In genomic region chr7:157077986-157078644, GRCh38 we compare ENCODE assay signal across 10 cellular contexts.
DNase-seq lines count a peak whose midpoint lies in the region; ATAC-seq and TF ChIP-seq lines count a peak whose summit lies in the region.
"Had no signal": no experiment of that assay in that cellular context is flagged by ENCODE, and none has a peak within 500 bp of the region (broad histone marks: within the 10 kb centered on the region; RNA-seq: fewer than 3 reads in every experiment).

No MANE protein-coding gene starts in this region.

- 13% methylated on average over 42 of the region's 44 CpGs for WGBS in SK-N-SH (ENCODE audit: low lambda C conversion rate)

- no peaks in the 10 kb centered on the region for H3K4me1 Mint-ChIP-seq in stimulated activated effector memory CD8-positive, alpha-beta T cell treated with anti-CD3 and anti-CD28 coated beads, Interleukin-12 subunit alpha, Interleukin-12 subunit beta, amount 100 ng/mL, for 72 hours
- H3K4me1 Mint-ChIP-seq: activated B cell treated with CpG ODN at 0.5 μM for 24 hours had no signal

- BruUV-seq in A673 (replicated peaks; lab: Mats Ljungman, UMichigan): no TSS peak

- intact Hi-C loops in A673 (cut with micrococcal nuclease; ENCODE audit: unreplicated experiment): no loop called here

- no peak for TF ChIP-seq EP300 in SK-N-SH (IDR thresholded peaks at IDR 0.05; ENCODE audit: borderline replicate concordance in 1 of 2, low read depth in 1 of 2, low read length in 1 of 2)

- DNase-seq in EH (ENCODE audit: low read depth) (peak; percentile 8), SK-N-SH (peak; percentile 55), foreskin keratinocyte (no peak), G401 (ENCODE audit: low spot score) (no peak), A673 (ENCODE audit: low spot score) (no peak)
- DNase-seq in stimulated activated effector memory CD8-positive, alpha-beta T cell treated with anti-CD3 and anti-CD28 coated beads, Interleukin-12 subunit alpha, Interleukin-12 subunit beta, amount 100 ng/mL, for 72 hours (ENCODE audit: low spot score in 2 of 2): no peak
- DNase-seq: activated B cell treated with CpG ODN at 0.5 μM for 24 hours, Caco-2 had no signal

- H3K4me3 Mint-ChIP-seq in stimulated activated effector memory CD8-positive, alpha-beta T cell treated with anti-CD3 and anti-CD28 coated beads, Interleukin-12 subunit alpha, Interleukin-12 subunit beta, amount 100 ng/mL, for 72 hours: no peak overlapping the region
- H3K4me3 Mint-ChIP-seq: activated B cell treated with CpG ODN at 0.5 μM for 24 hours had no signal

- H3K27me3 ChIP-seq in SK-N-SH (ENCODE audit: insufficient read depth) (peaks cover 67% of the 10 kb centered on the region), foreskin keratinocyte (peaks cover 22% of the 10 kb centered on the region), parathyroid adenoma (ENCODE audit: control insufficient read depth, insufficient read depth, low read length) (no peaks in the 10 kb centered on the region), A673 (replicated peaks; ENCODE audit: insufficient read depth, low read depth, low read length, poor library complexity) (peaks cover 69% of the 10 kb centered on the region)

- H3K36me3 Mint-ChIP-seq in stimulated activated effector memory CD8-positive, alpha-beta T cell treated with anti-CD3 and anti-CD28 coated beads, Interleukin-12 subunit alpha, Interleukin-12 subunit beta, amount 100 ng/mL, for 72 hours: no peaks in the 10 kb centered on the region

- POLR2A ChIA-PET in SK-N-SH (lab: Yijun Ruan, JAX) (no interaction called here), A673 (lab: Charles Lee; ENCODE audit: low non-redundant PET) (no interaction called here)

- H3K9me3 ChIP-seq in SK-N-SH (no peaks in the 10 kb centered on the region), parathyroid adenoma (ENCODE audit: control insufficient read depth, low read length) (peaks cover 2% of the 10 kb centered on the region), A673 (ENCODE audit: low read depth, low read length, poor library complexity, severe bottlenecking) (no peaks in the 10 kb centered on the region)
- H3K9me3 ChIP-seq: Caco-2 had no signal

- H3K4me3 ChIP-seq in SK-N-SH (ENCODE audit: low read depth in 2 of 2, low read length in 1 of 2) (peak overlapping the region in 1 of 2 experiments; percentile 21; a peak in 2 of 4 replicates), parathyroid adenoma (ENCODE audit: low read depth, low read length) (no peak overlapping the region), A673 (ENCODE audit: low read depth, low read length, poor library complexity, severe bottlenecking) (no peak overlapping the region)

- no peak overlapping the region for H3K27ac Mint-ChIP-seq in stimulated activated effector memory CD8-positive, alpha-beta T cell treated with anti-CD3 and anti-CD28 coated beads, Interleukin-12 subunit alpha, Interleukin-12 subunit beta, amount 100 ng/mL, for 72 hours
- H3K27ac Mint-ChIP-seq: activated B cell treated with CpG ODN at 0.5 μM for 24 hours had no signal

- TF ChIP-seq CTCF in SK-N-SH (IDR thresholded peaks at IDR 0.05): no peak
- no peak for TF ChIP-seq CTCF in foreskin keratinocyte (conservative IDR thresholded peaks at IDR 0.05)
- TF ChIP-seq CTCF in parathyroid adenoma (IDR thresholded peaks at IDR 0.05): no peak
- TF ChIP-seq CTCF in A673 (conservative IDR thresholded peaks at IDR 0.05; ENCODE audit: low read depth, low read length): no peak

- H3K9me2 ChIP-seq in SK-N-SH: no peaks in the 10 kb centered on the region

- no peak for TF ChIP-seq RAD21 in SK-N-SH (IDR thresholded peaks at IDR 0.05; ENCODE audit: low read length)

- H3K79me2 ChIP-seq in SK-N-SH (ENCODE audit: insufficient read depth) (no peaks in the 10 kb centered on the region), parathyroid adenoma (no peaks in the 10 kb centered on the region)

- H3K4me2 ChIP-seq in SK-N-SH (peak overlapping the region; percentile 57), parathyroid adenoma (ENCODE audit: low read length) (peak overlapping the region; percentile 19)

- H2AFZ ChIP-seq in SK-N-SH (ENCODE audit: low read depth): peak overlapping the region; percentile 48; the same call in 1 of the 2 replicates
- H2AFZ ChIP-seq in parathyroid adenoma: peak overlapping the region; percentile 28

- in situ Hi-C loops in G401 (cut with HindIII; ENCODE audit: low sequenced_read_pairs): no loop called here

- H3K4me1 ChIP-seq in SK-N-SH (ENCODE audit: control insufficient read depth in 1 of 2, insufficient read depth in 2 of 2, low read depth in 1 of 2, low read length in 1 of 2) (no peaks in the 10 kb centered on the region; a peak in 1 of 4 replicates), foreskin keratinocyte (no peaks in the 10 kb centered on the region), parathyroid adenoma (no peaks in the 10 kb centered on the region), A673 (ENCODE audit: insufficient read depth, low read length, poor library complexity, severe bottlenecking) (no peaks in the 10 kb centered on the region)
- H3K4me1 ChIP-seq: Caco-2 had no signal

- H3K27ac ChIP-seq in SK-N-SH (ENCODE audit: low read depth in 2 of 2, low read length in 1 of 2) (no peak overlapping the region), foreskin keratinocyte (no peak overlapping the region), parathyroid adenoma (no peak overlapping the region), A673 (ENCODE audit: low read depth, low read length, poor library complexity, severe bottlenecking) (no peak overlapping the region)

- peaks cover 3% of the 10 kb centered on the region for H3K9me3 Mint-ChIP-seq in stimulated activated effector memory CD8-positive, alpha-beta T cell treated with anti-CD3 and anti-CD28 coated beads, Interleukin-12 subunit alpha, Interleukin-12 subunit beta, amount 100 ng/mL, for 72 hours

- no peaks in the 10 kb centered on the region for H3K36me3 ChIP-seq in SK-N-SH (replicated peaks in 1 of 2; ENCODE audit: control insufficient read depth in 1 of 2, insufficient read depth in 2 of 2, low read length in 1 of 2)
- no peaks in the 10 kb centered on the region for H3K36me3 ChIP-seq in parathyroid adenoma (ENCODE audit: control insufficient read depth, insufficient read depth, low read length)
- H3K36me3 ChIP-seq in A673 (ENCODE audit: insufficient read depth, low read length, poor library complexity, severe bottlenecking): no peaks in the 10 kb centered on the region

- H3F3A ChIP-seq in SK-N-SH (replicated peaks; ENCODE audit: insufficient read depth): no peaks in the 10 kb centered on the region

- H4K20me1 ChIP-seq in SK-N-SH (ENCODE audit: insufficient read depth): no peaks in the 10 kb centered on the region

- H3K9ac ChIP-seq in SK-N-SH (no peak overlapping the region), parathyroid adenoma (no peak overlapping the region)

- CTCF ChIA-PET in SK-N-SH (lab: Yijun Ruan, JAX) (interaction anchor here (0.9 to 1.3 kb wide), 3 partner anchors 14 to 109 kb away, joined by 3 to 4 read pairs (median 3); no protein-coding TSS in a partner anchor), A673 (lab: Charles Lee) (no interaction called here)

- ATAC-seq in foreskin keratinocyte: peak; percentile 51
- ATAC-seq in GM21423 (IDR thresholded peaks at IDR 0.05; ENCODE audit: unreplicated experiment): no peak
- ATAC-seq in stimulated activated effector memory CD8-positive, alpha-beta T cell treated with anti-CD3 and anti-CD28 coated beads, Interleukin-12 subunit alpha, Interleukin-12 subunit beta, amount 100 ng/mL, for 72 hours: no peak

TF ChIP-seq in SK-N-SH, 30 proteins besides CTCF, POLR2A, EP300 and RAD21:
- TF ChIP-seq IRF3 (IDR thresholded peaks at IDR 0.05; ENCODE audit: low read depth, low read length) (no peak), EZH2phosphoT487 (IDR thresholded peaks at IDR 0.05; ENCODE audit: borderline replicate concordance, low read depth) (no peak), MEF2A (IDR thresholded peaks at IDR 0.05; ENCODE audit: borderline replicate concordance, low read depth) (no peak), YY1 (IDR thresholded peaks at IDR 0.05; ENCODE audit: low read depth) (no peak), GATA2 (CRISPR knock-in tag; IDR thresholded peaks at IDR 0.05) (no peak), MAX (IDR thresholded peaks at IDR 0.05; ENCODE audit: low read depth) (no peak), RCOR1 (IDR thresholded peaks at IDR 0.05; ENCODE audit: low read length) (no peak), RXRA (IDR thresholded peaks at IDR 0.05; ENCODE audit: borderline replicate concordance, low read depth) (no peak), JUND (IDR thresholded peaks at IDR 0.05) (no peak), TCF12 (IDR thresholded peaks at IDR 0.05) (no peak), ELF1 (IDR thresholded peaks at IDR 0.05) (no peak), TEAD4 (IDR thresholded peaks at IDR 0.05; ENCODE audit: borderline replicate concordance, insufficient read depth) (no peak), POLR2AphosphoS5 (IDR thresholded peaks at IDR 0.05; ENCODE audit: low read depth, low read length) (no peak), FOSL2 (IDR thresholded peaks at IDR 0.05; ENCODE audit: borderline replicate concordance, low read depth) (no peak)
- TF ChIP-seq, protein P1, sequence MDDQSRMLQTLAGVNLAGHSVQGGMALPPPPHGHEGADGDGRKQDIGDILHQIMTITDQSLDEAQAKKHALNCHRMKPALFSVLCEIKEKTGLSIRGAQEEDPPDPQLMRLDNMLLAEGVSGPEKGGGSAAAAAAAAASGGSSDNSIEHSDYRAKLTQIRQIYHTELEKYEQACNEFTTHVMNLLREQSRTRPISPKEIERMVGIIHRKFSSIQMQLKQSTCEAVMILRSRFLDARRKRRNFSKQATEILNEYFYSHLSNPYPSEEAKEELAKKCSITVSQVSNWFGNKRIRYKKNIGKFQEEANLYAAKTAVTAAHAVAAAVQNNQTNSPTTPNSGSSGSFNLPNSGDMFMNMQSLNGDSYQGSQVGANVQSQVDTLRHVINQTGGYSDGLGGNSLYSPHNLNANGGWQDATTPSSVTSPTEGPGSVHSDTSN (IDR thresholded peaks at IDR 0.05): no peak

Comparison
In these comparisons a context has a peak if more than half of its experiments do, and no peak if none do; other contexts are left out.
1. DNase-seq: peak in EH (single experiment) and SK-N-SH (single experiment); none in foreskin keratinocyte (0 of 2), G401 (single experiment), A673 (single experiment) and stimulated activated effector memory CD8-positive, alpha-beta T cell treated with anti-CD3 and anti-CD28 coated beads, Interleukin-12 subunit alpha, Interleukin-12 subunit beta, amount 100 ng/mL, for 72 hours (0 of 2).